Comparison of ENCODE assay signal across 14 cellular contexts in the genomic region with DNA sequence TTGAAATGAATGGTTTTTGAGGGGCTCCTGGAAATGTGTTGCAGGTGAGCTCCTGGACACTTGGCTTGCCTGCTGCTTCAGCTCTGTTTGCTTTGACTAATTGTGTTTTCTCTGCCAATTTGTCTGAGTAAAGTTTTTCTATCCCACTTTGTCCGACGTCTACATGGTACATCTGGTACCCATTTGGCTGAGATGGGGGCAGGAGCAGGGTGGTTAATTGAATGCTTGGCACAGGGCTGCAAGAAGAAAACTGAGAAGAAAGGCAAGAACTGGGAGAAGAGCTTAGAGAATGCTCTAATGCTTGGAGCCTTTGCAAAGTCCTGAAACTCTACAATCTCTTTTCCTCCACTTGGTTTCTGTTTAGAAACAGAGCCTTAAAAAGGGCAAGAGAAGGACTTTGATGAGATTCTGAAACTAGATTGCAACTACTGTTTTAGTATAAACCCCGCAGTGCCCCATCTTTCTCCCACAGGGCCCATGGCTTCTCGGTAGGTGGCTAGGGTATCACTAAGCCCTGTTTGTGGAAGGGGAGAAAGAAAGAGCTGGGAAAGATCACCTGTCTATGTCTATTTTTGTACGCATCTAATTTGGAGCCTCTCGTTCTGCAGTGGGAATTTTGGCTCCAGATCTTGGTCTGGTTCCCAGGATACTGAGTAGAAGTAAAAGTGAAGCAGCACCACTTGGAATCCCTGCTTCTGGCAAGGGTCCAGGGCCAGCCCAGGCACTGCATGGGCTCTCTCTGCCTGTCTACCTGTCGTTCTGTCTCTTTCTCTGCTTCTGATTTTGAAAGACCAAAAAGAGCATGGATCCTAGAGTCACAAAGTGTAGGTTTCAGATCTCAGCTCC.
A peak's percentile ranks its signal among the peaks of the same experiment; 100 is the strongest.
DNase-seq lines count a peak whose midpoint lies in the region; ATAC-seq and TF ChIP-seq lines count a peak whose summit lies in the region.
"Had no signal": no experiment of that assay in that cellular context is flagged by ENCODE, and none has a peak within 500 bp of the region (broad histone marks: within the 10 kb centered on the region; RNA-seq: fewer than 3 reads in every experiment).

No MANE protein-coding gene starts in this region.

- intact Hi-C loops in MCF 10A (cut with micrococcal nuclease): no loop called here

- no TSS peak for BruUV-seq in MCF 10A (replicated peaks; lab: Mats Ljungman, UMichigan)

- H3K4me1 ChIP-seq in HAP-1: no peaks in the 10 kb centered on the region; the same call in 1 of the 2 replicates

- ATAC-seq in HG03025 (IDR thresholded peaks at IDR 0.05; ENCODE audit: low FRiP score, unreplicated experiment) (peak; percentile 32), esophagus mucosa (no peak)

- H3K4me1 Mint-ChIP-seq in type B pancreatic cell (ENCODE audit: unreplicated experiment) (peaks cover 13% of the 10 kb centered on the region), MCF 10A (ENCODE audit: insufficient read depth, unreplicated experiment) (no peaks in the 10 kb centered on the region)

- DNase-seq in Ammon's horn (ENCODE audit: low spot score): peak; percentile 38
- DNase-seq in caudate nucleus (lab: John Stamatoyannopoulos, UW): peak in 5 of 61 donors; percentile 19 to 78 (median 40)
- DNase-seq in mucosa of gallbladder (ENCODE audit: low spot score): peak; percentile 32
- no peak for DNase-seq in type B pancreatic cell (ENCODE audit: extremely low spot score, unreplicated experiment)
- DNase-seq in HAP-1 (ENCODE audit: low spot score in 2 of 2): no peak
- no peak for DNase-seq in MCF 10A (ENCODE audit: unreplicated experiment)
- DNase-seq: activated CD4-positive, alpha-beta T cell treated with anti-CD3 and anti-CD28 coated beads for 48 hours; activated effector memory CD4-positive, alpha-beta T cell treated with anti-CD3 and anti-CD28 coated beads, Interleukin-2, amount 50 U/mL, for 16 hours; dermis blood vessel endothelial cell; NCI-H2227 treated with DMSO at 0.1 percent for 48 hours; stimulated activated CD4-positive, alpha-beta T cell treated with anti-CD3 and anti-CD28 coated beads, Interleukin-4, amount 100 ng/mL, for 1 hour had no signal

- H3K36me3 Mint-ChIP-seq in type B pancreatic cell: no peaks in the 10 kb centered on the region
- no peaks in the 10 kb centered on the region for H3K36me3 Mint-ChIP-seq in MCF 10A (ENCODE audit: insufficient read depth, unreplicated experiment)

- H3K27ac Mint-ChIP-seq in type B pancreatic cell: no peak overlapping the region
- no peak overlapping the region for H3K27ac Mint-ChIP-seq in MCF 10A (ENCODE audit: low read depth, unreplicated experiment)

- in situ Hi-C loops in HAP-1 (cut with MboI; ENCODE audit: low sequenced_read_pairs): no loop called here

- POLR2A ChIA-PET in MCF 10A (lab: Yijun Ruan, JAX): no interaction called here

- no peaks in the 10 kb centered on the region for H3K9me3 ChIP-seq in HAP-1
- H3K9me3 ChIP-seq: thoracic aorta had no signal

- TF ChIP-seq CTCF in type B pancreatic cell (conservative IDR thresholded peaks at IDR 0.05) (no peak), MCF 10A (IDR thresholded peaks at IDR 0.05; ENCODE audit: unreplicated experiment) (no peak)

- H3K4me3 Mint-ChIP-seq in type B pancreatic cell: no peak overlapping the region
- H3K4me3 Mint-ChIP-seq in MCF 10A (ENCODE audit: unreplicated experiment): no peak overlapping the region

- H3K27me3 Mint-ChIP-seq in type B pancreatic cell: peaks cover 21% of the 10 kb centered on the region
- no peaks in the 10 kb centered on the region for H3K27me3 Mint-ChIP-seq in MCF 10A (ENCODE audit: insufficient read depth, unreplicated experiment)

- no peak overlapping the region for H3K4me3 ChIP-seq in HAP-1

- peaks cover 8% of the 10 kb centered on the region for H3K9me3 Mint-ChIP-seq in type B pancreatic cell
- peaks cover under 1% of the 10 kb centered on the region for H3K9me3 Mint-ChIP-seq in MCF 10A (ENCODE audit: unreplicated experiment)

- CTCF ChIA-PET in MCF 10A (lab: Yijun Ruan, JAX): interaction anchor here (1.7 kb wide), 1 partner anchor 16 kb away, joined by 4 read pairs; no protein-coding TSS in a partner anchor

- H3K27ac ChIP-seq in caudate nucleus (ENCODE audit: low read depth, low read length): peak overlapping the region; percentile 40
- H3K27ac ChIP-seq: thoracic aorta had no signal

- no peaks in the 10 kb centered on the region for H3K36me3 ChIP-seq in HAP-1 (replicated peaks)
- H3K36me3 ChIP-seq: thoracic aorta had no signal

- H3K27me3 ChIP-seq in HAP-1 (ENCODE audit: low read depth): no peaks in the 10 kb centered on the region

Comparison
In these comparisons a context has a peak if more than half of its experiments do, and no peak if none do; other contexts are left out.
1. DNase-seq: peak in Ammon's horn (single experiment) and mucosa of gallbladder (single experiment); none in type B pancreatic cell (single experiment), HAP-1 (0 of 2) and MCF 10A (single experiment).